Comparison of ENCODE assay signal across 24 cellular contexts in genomic region chr16:21186326-21186691, GRCh38. TPM values are rescaled to one million over a fixed set of nuclear protein-coding genes. Genes with fewer than 3 reads are reported as not detected.
"Had no signal": no experiment of that assay in that cellular context is flagged by ENCODE, and none has a peak within 500 bp of the region (broad histone marks: within the 10 kb centered on the region; RNA-seq: fewer than 3 reads in every experiment).

No MANE protein-coding gene starts in this region.

- H3K27me3 Mint-ChIP-seq: progenitor cell of endocrine pancreas had no signal

- ATAC-seq: activated T-cell treated with anti-CD3 and anti-CD28 coated beads, Interleukin-2, amount 50 U/mL, for 4 hours; gastrocnemius medialis; left lobe of liver; stimulated activated naive CD8-positive, alpha-beta T cell treated with anti-CD3 and anti-CD28 coated beads, Interleukin-15, Interleukin-2, amounts not matched to agents 100 U/mL and 50 U/mL, for 24 hours; T-cell had no signal

- H3K9me3 Mint-ChIP-seq: activated naive CD4-positive, alpha-beta T cell treated with anti-CD3 and anti-CD28 coated beads, Interleukin-2, amount 10 ng/mL, durations not matched to agents 7 days and 5 days had no signal

- H3K4me3 Mint-ChIP-seq: activated CD4-positive, alpha-beta T cell treated with anti-CD3 and anti-CD28 coated beads, Interleukin-2, amount 10 ng/mL, durations not matched to agents 7 days and 5 days; activated naive CD4-positive, alpha-beta T cell treated with anti-CD3 and anti-CD28 coated beads, Interleukin-2, amount 10 ng/mL, durations not matched to agents 7 days and 5 days; activated T-cell treated with anti-CD3 and anti-CD28 coated beads, Interleukin-2, amount 50 U/mL, for 4 hours; nephron; T-cell had no signal

- H3K27ac Mint-ChIP-seq: activated CD4-positive, alpha-beta T cell treated with anti-CD3 and anti-CD28 coated beads, Interleukin-2, amount 10 ng/mL, durations not matched to agents 7 days and 5 days; activated naive CD4-positive, alpha-beta T cell treated with anti-CD3 and anti-CD28 coated beads, Interleukin-2, amount 10 ng/mL, durations not matched to agents 7 days and 5 days; nephron; progenitor cell of endocrine pancreas; T-cell had no signal

- DNase-seq: activated CD4-positive, alpha-beta T cell treated with anti-CD3 and anti-CD28 coated beads, Interleukin-2, amount 10 ng/mL, durations not matched to agents 7 days and 5 days; activated CD8-positive, alpha-beta memory T cell treated with anti-CD3 and anti-CD28 coated beads, Interleukin-2, amount 50 U/mL, for 4 hours; activated effector memory CD4-positive, alpha-beta T cell treated with Interleukin-2 at 50 U/mL for 16 hours; activated naive CD4-positive, alpha-beta T cell treated with anti-CD3 and anti-CD28 coated beads, Interleukin-2, amount 10 ng/mL, durations not matched to agents 7 days and 5 days; activated T-cell treated with anti-CD3 and anti-CD28 coated beads, Interleukin-2, amount 50 U/mL, for 4 hours; aorta; erythroblast; gastrocnemius medialis; head of caudate nucleus; midbrain; occipital lobe; stimulated activated CD4-positive, alpha-beta T cell treated with anti-CD3 and anti-CD28 coated beads, Interleukin-2, amount 100 ng/mL, for 24 hours; stimulated activated naive CD8-positive, alpha-beta T cell treated with anti-CD3 and anti-CD28 coated beads, Interleukin-15, Interleukin-2, amounts not matched to agents 100 U/mL and 50 U/mL, for 24 hours; substantia nigra; T-cell; tibial artery had no signal

- H3K4me1 Mint-ChIP-seq: nephron had no signal

RNA-seq across cellular contexts. Expression of gene ZP2, which starts 25.1 kb away (rescaled TPM):
- total RNA-seq: activated CD4-positive, alpha-beta T cell treated with anti-CD3 and anti-CD28 coated beads, Interleukin-2, amount 10 ng/mL, durations not matched to agents 7 days and 5 days; activated T-cell treated with anti-CD3 and anti-CD28 coated beads, Interleukin-2, amount 50 U/mL, for 4 hours; aorta; chondrocyte; dermis microvascular lymphatic vessel endothelial cell; gastrocnemius medialis; left lobe of liver; occipital lobe; progenitor cell of endocrine pancreas; right atrium auricular region; T-cell had no signal

RNA-seq across cellular contexts. Expression of gene DNAH3, which starts 35.7 kb away (rescaled TPM):
- total RNA-seq: activated CD4-positive, alpha-beta T cell treated with anti-CD3 and anti-CD28 coated beads, Interleukin-2, amount 10 ng/mL, durations not matched to agents 7 days and 5 days; activated T-cell treated with anti-CD3 and anti-CD28 coated beads, Interleukin-2, amount 50 U/mL, for 4 hours; aorta; chondrocyte; left lobe of liver; lung microvascular endothelial cell; T-cell had no signal

RNA-seq across cellular contexts. Expression of gene ANKS4B, which starts 47.2 kb away (rescaled TPM):
- total RNA-seq: activated CD4-positive, alpha-beta T cell treated with anti-CD3 and anti-CD28 coated beads, Interleukin-2, amount 10 ng/mL, durations not matched to agents 7 days and 5 days; activated T-cell treated with anti-CD3 and anti-CD28 coated beads, Interleukin-2, amount 50 U/mL, for 4 hours; aorta; chondrocyte; dermis microvascular lymphatic vessel endothelial cell; lung microvascular endothelial cell; occipital lobe; right atrium auricular region; skeletal muscle tissue had no signal
